ENCODE assay signal across 8 cellular contexts in genomic region chr14:105315211-105315721, GRCh38. TPM values are rescaled to one million over a fixed set of nuclear protein-coding genes. Genes with fewer than 3 reads are reported as not detected.
DNase-seq lines count a peak whose midpoint lies in the region; ATAC-seq and TF ChIP-seq lines count a peak whose summit lies in the region.

No MANE protein-coding gene starts in this region.

- H3K27me3 Mint-ChIP-seq in T-cell (no peaks in the 10 kb centered on the region), brain (no peaks in the 10 kb centered on the region), immature natural killer cell (ENCODE audit: low read depth in 3 of 3) (peaks cover 7 to 14% (median 12%) of the 10 kb centered on the region in 3 donors)

- TF ChIP-seq CTCF in brain (conservative IDR thresholded peaks at IDR 0.05), result no peak

- CTCF ChIA-PET in T-cell (lab: Charles Lee), result interaction anchor here in 1 of 2 donors (0.5 to 1.8 kb wide), 2 partner anchors 14 to 328 kb away, joined by 5 to 8 read pairs; partner anchors contain the start of gene BRF1

- DNase-seq in SIG-M5 treated with dmso at 0.1 percent for 504 hours (lab: John Stamatoyannopoulos, UW; ENCODE audit: unreplicated experiment) (peak; percentile 43), SIG-M5 (lab: John Stamatoyannopoulos, UW) (no peak), T-cell (peak; percentile 33 to 69 (median 54)), immature natural killer cell (peak; percentile 49 to 61 (median 51)), NK-92 (lab: John Stamatoyannopoulos, UW; ENCODE audit: unreplicated experiment) (no peak)
- DNase-seq in stimulated activated CD4-positive, alpha-beta T cell treated with anti-CD3 and anti-CD28 coated beads, Interleukin-2, amount 100 ng/mL, for 24 hours, result peak; percentile 41 to 53

- H3K4me1 Mint-ChIP-seq in T-cell (peaks cover 14 to 28% (median 18%) of the 10 kb centered on the region in 3 donors), brain (peaks cover 52% of the 10 kb centered on the region), immature natural killer cell (peaks cover 22 to 30% of the 10 kb centered on the region in 2 donors)

- H3K4me3 Mint-ChIP-seq in T-cell (peak overlapping the region; percentile 84 to 93 (median 86)), brain (peak overlapping the region; percentile 88 to 92 (median 91)), immature natural killer cell (peak overlapping the region; percentile 80 to 86 (median 83))

- H3K27ac Mint-ChIP-seq in T-cell, result peak overlapping the region; percentile 63 to 71
- H3K27ac Mint-ChIP-seq in brain, result peak overlapping the region; percentile 44 to 92 (median 70)
- peak overlapping the region in 5 of 6 donors; percentile 60 to 85 (median 74) for H3K27ac Mint-ChIP-seq in immature natural killer cell

- H3K36me3 Mint-ChIP-seq in T-cell (no peaks in the 10 kb centered on the region), brain (peaks cover 11% of the 10 kb centered on the region), immature natural killer cell (no peaks in the 10 kb centered on the region)

- ATAC-seq in HG03442 (IDR thresholded peaks at IDR 0.05; ENCODE audit: unreplicated experiment) (peak; percentile 17), T-cell (replicated peaks in 1 of 4) (peak; percentile 29 to 58 (median 50))

- POLR2A ChIA-PET in T-cell (lab: Charles Lee), result interaction anchor here in 1 of 2 donors (1.6 kb wide), 1 partner anchor 14 kb away, joined by 6 read pairs; the partner anchor contains the start of gene BRF1

- H3K9me3 Mint-ChIP-seq in T-cell (no peaks in the 10 kb centered on the region), brain (peaks cover 0 to 3% (median 0%) of the 10 kb centered on the region in 5 experiments), immature natural killer cell (no peaks in the 10 kb centered on the region)

RNA-seq across cellular contexts. Expression of gene PACS2, which starts 0.7 kb away (rescaled TPM):
- total RNA-seq in T-cell, result 10 to 100 TPM; 70.9 to 86.9 (median 78.0) TPM
- polyA plus RNA-seq in brain (ENCODE audit: insufficient read depth, low read depth, low replicate concordance), result 127 TPM
- 1 to 10 TPM; 2.0 to 3.3 (median 2.7) TPM for polyA plus RNA-seq in immature natural killer cell

RNA-seq across cellular contexts. Expression of gene BRF1, which starts 14.5 kb away (rescaled TPM):
- 10 to 100 TPM; 57.7 to 70.5 (median 66.5) TPM for total RNA-seq in T-cell
- polyA plus RNA-seq in brain (ENCODE audit: insufficient read depth, low read depth, low replicate concordance), result 36.4 TPM
- polyA plus RNA-seq in immature natural killer cell, result 10 to 100 TPM in 1 of 3 donors, 1 to 10 TPM in 2; 2.9 to 11.0 (median 8.0) TPM

Comparison
In these comparisons a context has a peak if more than half of its experiments do, and no peak if none do; other contexts are left out.
1. DNase-seq: peak in SIG-M5 treated with dmso at 0.1 percent for 504 hours (single experiment), T-cell (34 of 34), immature natural killer cell (3 of 3) and stimulated activated CD4-positive, alpha-beta T cell treated with anti-CD3 and anti-CD28 coated beads, Interleukin-2, amount 100 ng/mL, for 24 hours (2 of 2); none in SIG-M5 (single experiment) and NK-92 (single experiment).
2. RNA of gene PACS2, which starts 0.7 kb away (polyA plus RNA-seq): 127 TPM in brain (single experiment); 2.0 to 3.3 TPM in immature natural killer cell; every median in the first group is over 10 times any median in the second.
3. Peak in every context shown above with its lines, with median percentiles within 50 percentile points of each other: H3K27ac Mint-ChIP-seq and H3K4me3 Mint-ChIP-seq.